Comparison of ENCODE assay signal across 8 cellular contexts in the genomic region with DNA sequence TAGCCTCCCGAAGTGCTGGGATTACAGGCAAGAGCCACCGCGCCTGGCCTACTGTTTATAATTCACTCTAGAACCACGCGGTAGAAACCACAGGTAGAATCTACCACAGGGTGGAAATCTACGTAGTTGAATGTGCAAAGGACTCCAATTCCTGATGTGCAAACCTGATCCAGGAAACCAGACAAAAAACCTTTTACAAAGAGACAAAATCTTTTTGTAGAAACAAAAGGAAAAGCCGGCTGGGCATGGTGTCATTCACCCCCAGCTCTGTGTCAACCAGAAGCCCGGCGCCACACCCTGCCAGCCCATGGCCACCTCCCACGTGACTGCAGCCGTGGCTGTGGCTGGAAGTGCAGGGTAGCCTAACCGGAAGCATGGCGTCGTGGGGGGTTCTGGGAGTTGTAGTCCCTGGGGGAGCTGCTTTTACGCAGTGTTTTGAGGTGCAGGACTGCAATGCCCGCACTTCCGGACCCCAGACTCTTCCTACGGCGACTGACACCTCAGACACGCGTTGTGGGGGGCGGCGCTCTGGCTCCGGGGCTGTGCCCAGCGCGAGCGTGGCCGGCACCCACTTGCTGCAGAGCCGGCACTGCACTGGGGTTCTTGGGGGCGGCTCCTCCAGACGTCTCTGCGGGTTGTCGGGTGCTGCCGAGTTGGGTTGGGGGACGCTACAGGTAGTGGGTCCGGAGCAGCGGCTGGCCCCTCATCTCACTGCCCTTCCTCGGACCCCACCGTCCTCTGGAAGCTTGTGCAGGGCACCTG. TPM values are rescaled to one million over a fixed set of nuclear protein-coding genes. Genes with fewer than 3 reads are reported as not detected.
A peak's percentile ranks its signal among the peaks of the same experiment; 100 is the strongest.
DNase-seq lines count a peak whose midpoint lies in the region; ATAC-seq, FAIRE-seq and TF ChIP-seq lines count a peak whose summit lies in the region.

No MANE protein-coding gene starts in this region.

- no peaks in the 10 kb centered on the region for H3K36me3 Mint-ChIP-seq in astrocyte (ENCODE audit: low read depth, unreplicated experiment)

- no peaks in the 10 kb centered on the region for H3K36me3 ChIP-seq in astrocyte (ENCODE audit: insufficient read depth, low read length)
- no peaks in the 10 kb centered on the region for H3K36me3 ChIP-seq in rectal smooth muscle tissue (ENCODE audit: control insufficient read depth, insufficient read depth, low read length)
- no peaks in the 10 kb centered on the region for H3K36me3 ChIP-seq in aorta (ENCODE audit: control insufficient read depth in 1 of 2, insufficient read depth in 2 of 2, low read length in 1 of 2)

- peak overlapping the region; percentile 94 for H2AFZ ChIP-seq in astrocyte (ENCODE audit: low read depth, low read length)

- no peaks in the 10 kb centered on the region for H3K27me3 ChIP-seq in astrocyte (ENCODE audit: insufficient read depth, low read length)
- no peaks in the 10 kb centered on the region for H3K27me3 ChIP-seq in rectal smooth muscle tissue (ENCODE audit: control insufficient read depth, insufficient read depth, low read length)
- H3K27me3 ChIP-seq in aorta (ENCODE audit: control insufficient read depth in 1 of 2, insufficient read depth in 2 of 2, low read length in 1 of 2), result no peaks in the 10 kb centered on the region

- H3K9ac ChIP-seq in astrocyte (ENCODE audit: low read length) (peak overlapping the region; percentile 69), rectal smooth muscle tissue (ENCODE audit: low read length) (no peak overlapping the region)

- no peak for TF ChIP-seq CTCF in astrocyte (IDR thresholded peaks at IDR 0.05; ENCODE audit: insufficient read depth, low read depth, low read length)

- H3K4me3 Mint-ChIP-seq in astrocyte (ENCODE audit: unreplicated experiment), result peak overlapping the region; percentile 88

- DNase-seq in NCI-H187 (lab: John Stamatoyannopoulos, UW), result peak; percentile 61 to 87
- peak; percentile 92 to 99 (median 98) for DNase-seq in T-helper 2 cell
- DNase-seq in astrocyte (ENCODE audit: low read depth), result peak; percentile 83
- DNase-seq in hepatic stellate cell (ENCODE audit: low spot score), result peak; percentile 96
- DNase-seq in aorta, result peak; percentile 98

- H3K9me3 Mint-ChIP-seq in astrocyte (ENCODE audit: unreplicated experiment), result no peaks in the 10 kb centered on the region

- peak; percentile 86 for ATAC-seq in GM18499 (IDR thresholded peaks at IDR 0.05; ENCODE audit: insufficient read depth, unreplicated experiment)
- ATAC-seq in HG02943 (IDR thresholded peaks at IDR 0.05; ENCODE audit: low read depth, unreplicated experiment), result peak; percentile 100
- ATAC-seq in aorta (ENCODE audit: low FRiP score), result peak; percentile 99

- H3K27ac Mint-ChIP-seq in astrocyte (ENCODE audit: unreplicated experiment), result peak overlapping the region; percentile 83

- intact Hi-C loops in aorta (cut with DNase I), result no loop called here

- no peaks in the 10 kb centered on the region for H3K27me3 Mint-ChIP-seq in astrocyte (ENCODE audit: low read depth, unreplicated experiment)

- H4K20me1 ChIP-seq in astrocyte (ENCODE audit: insufficient read depth, low read length), result no peaks in the 10 kb centered on the region

- FAIRE-seq in astrocyte (lab: Jason Lieb, UNC), result no peak

- H3K4me3 ChIP-seq in astrocyte (ENCODE audit: insufficient read depth, low read depth, low read length) (peak overlapping the region; percentile 67), rectal smooth muscle tissue (ENCODE audit: low read length) (peak overlapping the region; percentile 90), aorta (ENCODE audit: low read length in 2 of 2) (peak overlapping the region; percentile 49 to 70)

- peaks cover 2% of the 10 kb centered on the region for H3K4me1 Mint-ChIP-seq in astrocyte (ENCODE audit: low read depth, unreplicated experiment)

- H3K4me1 ChIP-seq in astrocyte (ENCODE audit: insufficient read depth, low read length) (no peaks in the 10 kb centered on the region), rectal smooth muscle tissue (ENCODE audit: control insufficient read depth, insufficient read depth, low read length) (no peaks in the 10 kb centered on the region), aorta (ENCODE audit: control insufficient read depth in 1 of 2, insufficient read depth in 2 of 2, low read length in 2 of 2) (no peaks in the 10 kb centered on the region)

- peak overlapping the region; percentile 86 for H3K4me2 ChIP-seq in astrocyte (ENCODE audit: low read length)

- H3K79me2 ChIP-seq in astrocyte (ENCODE audit: insufficient read depth, low read length), result no peaks in the 10 kb centered on the region

- H3K9me3 ChIP-seq in astrocyte (ENCODE audit: insufficient read depth, low read depth, low read length) (no peaks in the 10 kb centered on the region), aorta (ENCODE audit: control insufficient read depth, low read length) (no peaks in the 10 kb centered on the region)

- 1% methylated on average over 39 of the region's 39 CpGs for WGBS in aorta, 2 donors

- peak overlapping the region; percentile 59 for H3K27ac ChIP-seq in astrocyte (ENCODE audit: low read depth, low read length)
- H3K27ac ChIP-seq in rectal smooth muscle tissue (ENCODE audit: low read depth, low read length), result peak overlapping the region; percentile 34
- H3K27ac ChIP-seq in aorta (ENCODE audit: low read depth in 1 of 2, low read length in 2 of 2), result no peak overlapping the region

RNA-seq across cellular contexts. Expression of gene RNF216, which starts 41.5 kb away (rescaled TPM):
- 45.1 and 46.8 TPM in 2 replicates for total RNA-seq in astrocyte
- total RNA-seq in aorta, result 10 to 100 TPM; 47.4 to 53.6 TPM
- polyA plus RNA-seq in aorta, result 10 to 100 TPM; 10.0 to 18.1 TPM

RNA-seq across cellular contexts. Expression of gene OCM, which starts 57.7 kb away (rescaled TPM):
- total RNA-seq in astrocyte, result not detected in 2 replicates
- total RNA-seq in aorta, result not detected
- 1 to 10 TPM in 1 of 2 donors, not detected in 1; 1.0 TPM for polyA plus RNA-seq in aorta

Comparison
In these comparisons a context has a peak if more than half of its experiments do, and no peak if none do; other contexts are left out.
1. H3K27ac ChIP-seq: peak in astrocyte (single experiment) and rectal smooth muscle tissue (single experiment); none in aorta (0 of 2).
2. Peak in every context shown above with its lines, with median percentiles within 50 percentile points of each other: ATAC-seq, DNase-seq and H3K4me3 ChIP-seq.